In the genomic region with DNA sequence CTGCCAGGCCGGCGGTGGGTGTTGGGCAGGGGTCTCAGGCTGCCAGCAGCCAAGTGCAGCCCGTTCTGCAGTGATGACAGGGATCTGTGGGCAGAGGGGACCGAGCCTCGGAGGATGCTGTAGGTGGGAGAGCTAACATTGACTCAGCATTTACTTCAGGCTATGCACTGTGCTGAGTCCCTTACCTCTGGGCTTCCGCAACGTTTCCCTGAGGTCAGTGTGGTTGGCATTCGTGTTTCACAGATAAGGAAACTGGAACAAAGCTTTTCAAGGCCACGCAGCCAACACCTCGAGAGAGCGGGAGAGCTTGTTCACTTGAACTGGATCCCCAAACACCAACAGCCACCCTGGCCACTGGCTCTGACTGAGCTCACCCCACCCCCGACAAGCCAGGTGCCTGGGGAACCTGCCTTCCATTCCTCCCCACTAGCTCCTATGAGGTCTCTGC, we compare ENCODE assay signal across 9 cellular contexts. TPM values are rescaled to one million over a fixed set of nuclear protein-coding genes. Genes with fewer than 3 reads are reported as not detected.
DNase-seq lines count a peak whose midpoint lies in the region; ATAC-seq, FAIRE-seq and TF ChIP-seq lines count a peak whose summit lies in the region.
"Had no signal": no experiment of that assay in that cellular context is flagged by ENCODE, and none has a peak within 500 bp of the region (broad histone marks: within the 10 kb centered on the region; RNA-seq: fewer than 3 reads in every experiment).

No MANE protein-coding gene starts in this region.

- H3K27ac ChIP-seq in ectodermal cell (ENCODE audit: insufficient read depth, low read depth, low read length, poor library complexity, severe bottlenecking) (no peak overlapping the region), vagina (no peak overlapping the region)

- peak overlapping the region; percentile 15 to 96 (median 90) for H3K27ac Mint-ChIP-seq in naive thymus-derived CD8-positive, alpha-beta T cell

- no peak for TF ChIP-seq POLR2A in vagina (IDR thresholded peaks at IDR 0.05)

- H3K36me3 ChIP-seq in ectodermal cell (ENCODE audit: control insufficient read depth, insufficient read depth, low read length): no peaks in the 10 kb centered on the region
- no peaks in the 10 kb centered on the region for H3K36me3 ChIP-seq in vagina

- H3K9me3 ChIP-seq in ectodermal cell (ENCODE audit: control insufficient read depth, low read length) (no peaks in the 10 kb centered on the region), vagina (no peaks in the 10 kb centered on the region)

- no peak for FAIRE-seq in urothelium cell line (lab: Jason Lieb, UNC)

- ATAC-seq in HG02642 (IDR thresholded peaks at IDR 0.05; ENCODE audit: poor library complexity, unreplicated experiment) (peak; percentile 15), SK-N-SH treated with all-trans-retinoic acid at 6 μM for 48 hours (peak; percentile 34)
- peak; percentile 55 to 58 for ATAC-seq in naive thymus-derived CD8-positive, alpha-beta T cell

- peaks cover 8 to 21% (median 17%) of the 10 kb centered on the region in 4 donors for H3K4me1 Mint-ChIP-seq in naive thymus-derived CD8-positive, alpha-beta T cell

- intact Hi-C loops in vagina (cut with DNase I): no loop called here

- WGBS in ectodermal cell, 2 experiments: 35 to 36% methylated on average over 12 of the region's 12 CpGs

- peaks cover 0 to 6% (median 0%) of the 10 kb centered on the region in 5 donors for H3K27me3 Mint-ChIP-seq in naive thymus-derived CD8-positive, alpha-beta T cell

- H3K36me3 Mint-ChIP-seq in naive thymus-derived CD8-positive, alpha-beta T cell: peaks cover 0 to 2% (median 0%) of the 10 kb centered on the region in 3 donors

- POLR2A ChIA-PET in naive thymus-derived CD8-positive, alpha-beta T cell (lab: Charles Lee): interaction anchor here (1.1 to 1.7 kb wide), 2 partner anchors 70 to 385 kb away, joined by 3 to 7 read pairs; partner anchors contain the start of gene IMP4

- peaks cover 22% of the 10 kb centered on the region for H3K27me3 ChIP-seq in ectodermal cell (ENCODE audit: control insufficient read depth, insufficient read depth, low read length, poor library complexity, severe bottlenecking)
- H3K27me3 ChIP-seq in vagina: no peaks in the 10 kb centered on the region

- peak overlapping the region; percentile 72 to 91 (median 85) for H3K4me3 Mint-ChIP-seq in naive thymus-derived CD8-positive, alpha-beta T cell

- no peak for TF ChIP-seq CTCF in vagina (IDR thresholded peaks at IDR 0.05)

- H3K4me1 ChIP-seq in ectodermal cell (ENCODE audit: control insufficient read depth, insufficient read depth, low read length): peaks cover 4% of the 10 kb centered on the region
- peaks cover 20% of the 10 kb centered on the region for H3K4me1 ChIP-seq in vagina

- peak; percentile 66 for DNase-seq in DMS79 treated with DMSO at 0.1 percent for 48 hours (lab: John Stamatoyannopoulos, UW)
- peak in 3 of 10 donors; percentile 35 to 67 (median 46) for DNase-seq in naive thymus-derived CD8-positive, alpha-beta T cell
- DNase-seq in vagina (ENCODE audit: extremely low spot score in 2 of 2): no peak
- no peak for DNase-seq in OCI-M2 (lab: John Stamatoyannopoulos, UW; ENCODE audit: unreplicated experiment)
- DNase-seq in urothelium cell line (ENCODE audit: low spot score): no peak

- no peaks in the 10 kb centered on the region for H3K9me3 Mint-ChIP-seq in naive thymus-derived CD8-positive, alpha-beta T cell

- peak overlapping the region; percentile 47 for H3K4me3 ChIP-seq in ectodermal cell (ENCODE audit: insufficient read depth, low read depth, low read length)
- H3K4me3 ChIP-seq in vagina: peak overlapping the region; percentile 51 to 53

TF ChIP-seq in SK-N-SH treated with all-trans-retinoic acid at 6 μM for 48 hours, 23 proteins besides CTCF, POLR2A, EP300 and RAD21:
- TF ChIP-seq ZFP3 (CRISPR knock-in tag; IDR thresholded peaks at IDR 0.05) (no peak), TCF4 (CRISPR knock-in tag; IDR thresholded peaks at IDR 0.05; ENCODE audit: borderline replicate concordance) (no peak), ZC3H10 (CRISPR knock-in tag; IDR thresholded peaks at IDR 0.05) (no peak)

RNA-seq across cellular contexts. Expression of gene GPR148, which starts 0.8 kb away (rescaled TPM):
- polyA plus RNA-seq in ectodermal cell (2013, experiment 1 of 4): not detected
- polyA plus RNA-seq in ectodermal cell (2013, experiment 2 of 4): not detected
- polyA plus RNA-seq in ectodermal cell (2013, experiment 3 of 4): not detected
- polyA plus RNA-seq in ectodermal cell (2013, experiment 4 of 4): not detected
- total RNA-seq in naive thymus-derived CD8-positive, alpha-beta T cell: not detected
- not detected for polyA plus RNA-seq in naive thymus-derived CD8-positive, alpha-beta T cell
- not detected for total RNA-seq in vagina
- total RNA-seq: myocyte had no signal

RNA-seq across cellular contexts. Expression of gene AMER3, which starts 27.3 kb away (rescaled TPM):
- not detected for polyA plus RNA-seq in ectodermal cell (2013, experiment 1 of 4)
- 0.09 TPM for polyA plus RNA-seq in ectodermal cell (2013, experiment 2 of 4)
- 0.16 TPM for polyA plus RNA-seq in ectodermal cell (2013, experiment 3 of 4)
- 0.28 TPM for polyA plus RNA-seq in ectodermal cell (2013, experiment 4 of 4)
- total RNA-seq in naive thymus-derived CD8-positive, alpha-beta T cell: not detected
- polyA plus RNA-seq in naive thymus-derived CD8-positive, alpha-beta T cell: not detected
- not detected for total RNA-seq in vagina
- total RNA-seq: myocyte had no signal
